Comparison of ENCODE assay signal across 31 cellular contexts in genomic region chr3:15847239-15847638, GRCh38.
"Had no signal": no experiment of that assay in that cellular context is flagged by ENCODE, and none has a peak within 500 bp of the region (broad histone marks: within the 10 kb centered on the region; RNA-seq: fewer than 3 reads in every experiment).

No MANE protein-coding gene starts in this region.

- H3K27ac ChIP-seq: ascending aorta, breast epithelium, cardiac muscle cell, colonic mucosa, epithelial cell of prostate, esophagus squamous epithelium had no signal

- H3K9me3 Mint-ChIP-seq: T-cell had no signal

- H3K4me1 ChIP-seq: breast epithelium, colonic mucosa, esophagus squamous epithelium had no signal

- H3K4me3 ChIP-seq: ascending aorta, breast epithelium, cardiac muscle cell, colonic mucosa, esophagus squamous epithelium had no signal

- H3K27me3 Mint-ChIP-seq: activated CD4-positive, alpha-beta memory T cell treated with anti-CD3 and anti-CD28 coated beads, Interleukin-2, amount 10 ng/mL, durations not matched to agents 7 days and 5 days; activated CD4-positive, alpha-beta T cell treated with anti-CD3 and anti-CD28 coated beads, Interleukin-2, amount 10 ng/mL, durations not matched to agents 7 days and 5 days; activated naive CD8-positive, alpha-beta T cell treated with anti-CD3 and anti-CD28 coated beads, Interleukin-2, amount 10 ng/mL, durations not matched to agents 7 days and 5 days; brain; T-cell had no signal

- H3K27ac Mint-ChIP-seq: activated CD4-positive, alpha-beta memory T cell treated with anti-CD3 and anti-CD28 coated beads, Interleukin-2, amount 10 ng/mL, durations not matched to agents 7 days and 5 days; activated CD4-positive, alpha-beta T cell treated with anti-CD3 and anti-CD28 coated beads, Interleukin-2, amount 10 ng/mL, durations not matched to agents 7 days and 5 days; activated naive CD4-positive, alpha-beta T cell treated with anti-CD3 and anti-CD28 coated beads for 36 hours; activated naive CD8-positive, alpha-beta T cell treated with anti-CD3 and anti-CD28 coated beads, Interleukin-2, amount 10 ng/mL, durations not matched to agents 7 days and 5 days; activated T-helper 2 cell treated with anti-CD3 and anti-CD28 coated beads, Interferon-gamma antibody, Interleukin-2, Interleukin-4, amounts not matched to agents 10 μg/mL and 5 μg/mL and 100 μg/mL, durations not matched to agents 14 hours and 24 hours and 36 hours; T-cell; T-helper 1 cell treated with Interleukin-12 subunit alpha and Interleukin-12 subunit beta and Interleukin-4 antibody, amounts not matched to agents 30 μg/mL and 1 μg/mL, for 36 hours; T-helper 2 cell treated with Interferon-gamma antibody and Interleukin-4, amounts not matched to agents 5 μg/mL and 100 μg/mL, for 36 hours had no signal

- H3K27me3 ChIP-seq: ascending aorta, breast epithelium, cardiac muscle cell, colonic mucosa, esophagus squamous epithelium had no signal

- H3K9me3 ChIP-seq: colonic mucosa, esophagus squamous epithelium had no signal

- ATAC-seq: activated T-cell treated with anti-CD3 and anti-CD28 coated beads, Interleukin-2, amount 50 U/mL, for 4 hours; T-cell had no signal

- H3K36me3 ChIP-seq: ascending aorta, breast epithelium, cardiac muscle cell, colonic mucosa had no signal

- FAIRE-seq: endometrium, endothelial cell of umbilical vein, frontal cortex had no signal

- H3K4me3 Mint-ChIP-seq: activated CD4-positive, alpha-beta memory T cell treated with anti-CD3 and anti-CD28 coated beads, Interleukin-2, amount 10 ng/mL, durations not matched to agents 7 days and 5 days; activated CD4-positive, alpha-beta T cell treated with anti-CD3 and anti-CD28 coated beads, Interleukin-2, amount 10 ng/mL, durations not matched to agents 7 days and 5 days; activated naive CD4-positive, alpha-beta T cell treated with anti-CD3 and anti-CD28 coated beads for 36 hours; activated naive CD8-positive, alpha-beta T cell treated with anti-CD3 and anti-CD28 coated beads, Interleukin-2, amount 10 ng/mL, durations not matched to agents 7 days and 5 days; activated T-cell treated with anti-CD3 and anti-CD28 coated beads, Interleukin-2, amount 50 U/mL, for 4 hours; brain; T-cell; T-helper 1 cell treated with Interleukin-12 subunit alpha and Interleukin-12 subunit beta and Interleukin-4 antibody, amounts not matched to agents 30 μg/mL and 1 μg/mL, for 36 hours; T-helper 2 cell treated with Interferon-gamma antibody and Interleukin-4, amounts not matched to agents 5 μg/mL and 100 μg/mL, for 36 hours had no signal

- DNase-seq: activated CD4-positive, alpha-beta memory T cell treated with anti-CD3 and anti-CD28 coated beads, Interleukin-2, amount 10 ng/mL, durations not matched to agents 7 days and 5 days; activated CD4-positive, alpha-beta T cell treated with anti-CD3 and anti-CD28 coated beads for 4 hours; activated CD4-positive, alpha-beta T cell treated with anti-CD3 and anti-CD28 coated beads, Interleukin-2, amount 10 ng/mL, durations not matched to agents 7 days and 5 days; activated CD4-positive, alpha-beta T cell treated with anti-CD3 and anti-CD28 coated beads, Interleukin-2, amount 50 U/mL, for 4 hours; activated CD4-positive, CD25-positive, alpha-beta regulatory T cell; activated CD4-positive, CD25-positive, alpha-beta regulatory T cell treated with anti-CD3 and anti-CD28 coated beads, Interleukin-2, amount 50 U/mL, for 72 hours; activated CD8-positive, alpha-beta memory T cell treated with anti-CD3 and anti-CD28 coated beads for 24 hours; activated effector memory CD4-positive, alpha-beta T cell treated with anti-CD3 and anti-CD28 coated beads, Interleukin-2, amount 50 U/mL, for 16 hours; activated naive CD4-positive, alpha-beta T cell treated with anti-CD3 and anti-CD28 coated beads for 36 hours; activated naive CD8-positive, alpha-beta T cell treated with anti-CD3 and anti-CD28 coated beads, Interleukin-2, amount 10 ng/mL, durations not matched to agents 7 days and 5 days; activated T-cell treated with anti-CD3 and anti-CD28 coated beads, Interleukin-2, amount 50 U/mL, for 4 hours; central memory CD4-positive, alpha-beta T cell; cerebellar nuclear complex; colonic mucosa; effector CD8-positive, alpha-beta T cell; esophagus squamous epithelium; head of caudate nucleus; SW 1271; T-cell; T1000 had no signal
